In genomic region chr2:238287702-238288649, GRCh38 we compare ENCODE assay signal across 8 cellular contexts. TPM values are rescaled to one million over a fixed set of nuclear protein-coding genes. Genes with fewer than 3 reads are reported as not detected.
DNase-seq lines count a peak whose midpoint lies in the region; ATAC-seq and TF ChIP-seq lines count a peak whose summit lies in the region.

Gene PER2, minus strand, starts transcription at chr2:238288610. Its CDS starts 10,674 bp downstream, at chr2:238277936.

- H3K27ac ChIP-seq in A673 (ENCODE audit: low read depth, low read length, poor library complexity, severe bottlenecking) (peak within 1 kb of the TSS; percentile 89), esophagus (ENCODE audit: low read depth in 2 of 2, low read length in 1 of 2) (peak within 1 kb of the TSS; percentile 98 to 99), mucosa of rectum (ENCODE audit: low read depth in 2 of 2, low read length in 2 of 2) (peak within 1 kb of the TSS; percentile 91 to 93), suprapubic skin (peak within 1 kb of the TSS; percentile 99)

- ATAC-seq in HG02678 (IDR thresholded peaks at IDR 0.05; ENCODE audit: unreplicated experiment), result peak; percentile 45
- peak; percentile 48 for ATAC-seq in activated CD8-positive, alpha-beta T cell treated with anti-CD3 and anti-CD28 coated beads, Interleukin-2, amount 10 ng/mL, durations not matched to agents 7 days and 5 days

- DNase-seq in A673 (ENCODE audit: low spot score) (peak; percentile 56), GM12865 (ENCODE audit: low read depth) (peak; percentile 54), NCI-H226 (peak; percentile 65), suprapubic skin (ENCODE audit: low spot score in 2 of 2) (peak in 1 of 2 donors; percentile 93)
- DNase-seq in activated CD8-positive, alpha-beta T cell treated with anti-CD3 and anti-CD28 coated beads, Interleukin-2, amount 10 ng/mL, durations not matched to agents 7 days and 5 days, result peak; percentile 29

- H3K4me1 ChIP-seq in A673 (ENCODE audit: insufficient read depth, low read length, poor library complexity, severe bottlenecking), result peaks cover 23% of the 10 kb centered on the region
- peaks cover 13 to 31% of the 10 kb centered on the region in 2 donors for H3K4me1 ChIP-seq in esophagus (ENCODE audit: control insufficient read depth in 2 of 2, insufficient read depth in 2 of 2, low read length in 1 of 2)
- H3K4me1 ChIP-seq in mucosa of rectum (ENCODE audit: control insufficient read depth in 2 of 2, insufficient read depth in 2 of 2, low read length in 2 of 2), result peaks cover 62 to 68% of the 10 kb centered on the region in 2 donors
- peaks cover 74% of the 10 kb centered on the region for H3K4me1 ChIP-seq in suprapubic skin

- H3K9ac ChIP-seq in mucosa of rectum (ENCODE audit: low read depth in 1 of 2, low read length in 2 of 2), result peak within 1 kb of the TSS; percentile 97 to 98

- H3K36me3 ChIP-seq in A673 (ENCODE audit: insufficient read depth, low read length, poor library complexity, severe bottlenecking) (no peaks in the 10 kb centered on the region), esophagus (ENCODE audit: control insufficient read depth in 2 of 2, insufficient read depth in 2 of 2, low read length in 1 of 2) (peaks cover 0 to under 1% of the 10 kb centered on the region in 2 donors), mucosa of rectum (ENCODE audit: control insufficient read depth in 2 of 2, insufficient read depth in 2 of 2, low read length in 2 of 2) (no peaks in the 10 kb centered on the region), suprapubic skin (no peaks in the 10 kb centered on the region)

- H3K27ac Mint-ChIP-seq in activated CD8-positive, alpha-beta T cell treated with anti-CD3 and anti-CD28 coated beads, Interleukin-2, amount 10 ng/mL, durations not matched to agents 7 days and 5 days, result peak within 1 kb of the TSS; percentile 99

- no peaks in the 10 kb centered on the region for H3K36me3 Mint-ChIP-seq in activated CD8-positive, alpha-beta T cell treated with anti-CD3 and anti-CD28 coated beads, Interleukin-2, amount 10 ng/mL, durations not matched to agents 7 days and 5 days (ENCODE audit: low read depth)

- H3K4me3 ChIP-seq in A673 (ENCODE audit: low read depth, low read length, poor library complexity, severe bottlenecking), result peak within 1 kb of the TSS; percentile 90
- H3K4me3 ChIP-seq in GM12865 (ENCODE audit: low read depth, low read length), result peak within 1 kb of the TSS; percentile 95
- peak within 1 kb of the TSS; percentile 69 to 83 for H3K4me3 ChIP-seq in esophagus (ENCODE audit: low read depth in 1 of 2, low read length in 2 of 2)
- peak within 1 kb of the TSS; percentile 75 to 89 for H3K4me3 ChIP-seq in mucosa of rectum (ENCODE audit: low read length in 2 of 2)
- peak within 1 kb of the TSS; percentile 78 for H3K4me3 ChIP-seq in suprapubic skin

- H3K27me3 ChIP-seq in A673 (replicated peaks; ENCODE audit: insufficient read depth, low read depth, low read length, poor library complexity) (no peaks in the 10 kb centered on the region), esophagus (ENCODE audit: control insufficient read depth in 1 of 2, insufficient read depth in 2 of 2, low read length in 2 of 2) (no peaks in the 10 kb centered on the region), mucosa of rectum (ENCODE audit: control insufficient read depth in 2 of 2, insufficient read depth in 2 of 2, low read length in 2 of 2) (no peaks in the 10 kb centered on the region), suprapubic skin (no peaks in the 10 kb centered on the region)

- H3K27me3 Mint-ChIP-seq in activated CD8-positive, alpha-beta T cell treated with anti-CD3 and anti-CD28 coated beads, Interleukin-2, amount 10 ng/mL, durations not matched to agents 7 days and 5 days (ENCODE audit: low read depth), result no peaks in the 10 kb centered on the region

- TF ChIP-seq POLR2A in suprapubic skin (IDR thresholded peaks at IDR 0.05), result peak; percentile 63 to 74

- TF ChIP-seq EP300 in suprapubic skin (IDR thresholded peaks at IDR 0.05), result no peak

- intact Hi-C loops in A673 (cut with micrococcal nuclease; ENCODE audit: unreplicated experiment), result no loop called here

- no peaks in the 10 kb centered on the region for H3K9me3 Mint-ChIP-seq in activated CD8-positive, alpha-beta T cell treated with anti-CD3 and anti-CD28 coated beads, Interleukin-2, amount 10 ng/mL, durations not matched to agents 7 days and 5 days (ENCODE audit: insufficient read depth)

- WGBS in esophagus, 2 donors, result 1% methylated on average over 57 to 65 of the region's 65 CpGs
- 3% methylated on average over 10 of the region's 65 CpGs for WGBS in suprapubic skin

- peaks cover 36% of the 10 kb centered on the region for H3K4me1 Mint-ChIP-seq in activated CD8-positive, alpha-beta T cell treated with anti-CD3 and anti-CD28 coated beads, Interleukin-2, amount 10 ng/mL, durations not matched to agents 7 days and 5 days (ENCODE audit: low read depth)

- peak within 1 kb of the TSS; percentile 91 for H3K4me3 Mint-ChIP-seq in activated CD8-positive, alpha-beta T cell treated with anti-CD3 and anti-CD28 coated beads, Interleukin-2, amount 10 ng/mL, durations not matched to agents 7 days and 5 days

- POLR2A ChIA-PET in A673 (lab: Charles Lee; ENCODE audit: low non-redundant PET), result no interaction called here
- POLR2A ChIA-PET in activated CD8-positive, alpha-beta T cell treated with anti-CD3 and anti-CD28 coated beads, Interleukin-2, amount 10 ng/mL, durations not matched to agents 7 days and 5 days (lab: Charles Lee), result interaction anchor here (0.6 to 1.9 kb wide), 3 partner anchors 23 to 285 kb away, joined by 3 to 6 read pairs (median 3); no protein-coding TSS in a partner anchor

- no TSS peak for BruUV-seq in A673 (replicated peaks; lab: Mats Ljungman, UMichigan)

- H3K9me3 ChIP-seq in A673 (ENCODE audit: low read depth, low read length, poor library complexity, severe bottlenecking) (no peaks in the 10 kb centered on the region), esophagus (ENCODE audit: control insufficient read depth in 2 of 2, insufficient read depth in 1 of 2, low read depth in 1 of 2, low read length in 1 of 2) (no peaks in the 10 kb centered on the region), mucosa of rectum (ENCODE audit: control insufficient read depth in 2 of 2, low read length in 2 of 2) (no peaks in the 10 kb centered on the region), suprapubic skin (no peaks in the 10 kb centered on the region)

- CTCF ChIA-PET in A673 (lab: Charles Lee), result no interaction called here
- CTCF ChIA-PET in activated CD8-positive, alpha-beta T cell treated with anti-CD3 and anti-CD28 coated beads, Interleukin-2, amount 10 ng/mL, durations not matched to agents 7 days and 5 days (lab: Charles Lee), result no interaction called here

- TF ChIP-seq CTCF in A673 (conservative IDR thresholded peaks at IDR 0.05; ENCODE audit: low read depth, low read length) (peak; percentile 15; the same call in 1 of the 2 replicates), GM12865 (IDR thresholded peaks at IDR 0.05; ENCODE audit: insufficient read depth, low read depth, low read length, missing control alignments) (peak; percentile 2), suprapubic skin (IDR thresholded peaks at IDR 0.05) (no peak)

RNA-seq across cellular contexts. Expression of gene PER2, which starts in this region (rescaled TPM):
- total RNA-seq in A673 (2021) (6.8 and 7.5 TPM in 2 replicates), suprapubic skin (100 to 1,000 TPM in 1 of 4 donors, 10 to 100 TPM in 3; 24.3 to 105 (median 85.9) TPM)
- total RNA-seq in activated CD8-positive, alpha-beta T cell treated with anti-CD3 and anti-CD28 coated beads, Interleukin-2, amount 10 ng/mL, durations not matched to agents 7 days and 5 days, result 10 to 100 TPM; 14.6 to 17.6 TPM
- 10 to 100 TPM in 1 of 2 donors, 1 to 10 TPM in 1; 4.9 to 12.6 TPM for polyA plus RNA-seq in esophagus

Comparison
In these comparisons a context has a peak if more than half of its experiments do, and no peak if none do; other contexts are left out.
1. CTCF ChIP-seq: peak in A673 (single experiment) and GM12865 (single experiment); none in suprapubic skin (0 of 2).
2. Peak in every context shown above with its lines, with median percentiles within 50 percentile points of each other: H3K27ac ChIP-seq and H3K4me3 ChIP-seq.